Comparison of ENCODE assay signal across 12 cellular contexts in genomic region chr20:32052792-32053362, GRCh38. TPM values are rescaled to one million over a fixed set of nuclear protein-coding genes. Genes with fewer than 3 reads are reported as not detected.
A peak's percentile ranks its signal among the peaks of the same experiment; 100 is the strongest.
DNase-seq lines count a peak whose midpoint lies in the region; ATAC-seq and TF ChIP-seq lines count a peak whose summit lies in the region.
"Had no signal": no experiment of that assay in that cellular context is flagged by ENCODE, and none has a peak within 500 bp of the region (broad histone marks: within the 10 kb centered on the region; RNA-seq: fewer than 3 reads in every experiment).

No MANE protein-coding gene starts in this region.

- intact Hi-C loops in CD8-positive, alpha-beta T cell (cut with DNase I, micrococcal nuclease), result no loop called here
- intact Hi-C loops in IMR-90 (cut with micrococcal nuclease), result no loop called here
- intact Hi-C loops in naive thymus-derived CD4-positive, alpha-beta T cell (cut with micrococcal nuclease), result no loop called here
- intact Hi-C loops in activated CD8-positive, alpha-beta T cell treated with anti-CD3 and anti-CD28 coated beads for 36 hours (cut with micrococcal nuclease), result no loop called here

- H3K9me3 ChIP-seq in CD8-positive, alpha-beta T cell (ENCODE audit: low read length), result no peaks in the 10 kb centered on the region
- H3K9me3 ChIP-seq in IMR-90 (ENCODE audit: control insufficient read depth, insufficient read depth, low read length), result peaks cover 7% of the 10 kb centered on the region
- H3K9me3 ChIP-seq in naive thymus-derived CD4-positive, alpha-beta T cell (ENCODE audit: control insufficient read depth in 2 of 3, low read length in 3 of 3), result no peaks in the 10 kb centered on the region

- no peak overlapping the region for H3K18ac ChIP-seq in IMR-90 (ENCODE audit: low read depth, low read length)

- no peak overlapping the region for H4K91ac ChIP-seq in IMR-90 (ENCODE audit: insufficient read depth, low read depth, low read length)

- H2AFZ ChIP-seq in IMR-90 (replicated peaks; ENCODE audit: low read length, poor library complexity), result peak overlapping the region; percentile 39

- H3K4me3 Mint-ChIP-seq in CD8-positive, alpha-beta T cell, result peak overlapping the region; percentile 45
- peak overlapping the region; percentile 6 to 83 (median 56) for H3K4me3 Mint-ChIP-seq in naive thymus-derived CD4-positive, alpha-beta T cell
- no peak overlapping the region for H3K4me3 Mint-ChIP-seq in activated CD8-positive, alpha-beta T cell treated with anti-CD3 and anti-CD28 coated beads for 36 hours

- H3K4me3 ChIP-seq in CD8-positive, alpha-beta T cell (ENCODE audit: low read depth, low read length), result no peak overlapping the region
- H3K4me3 ChIP-seq in IMR-90 (ENCODE audit: insufficient read depth, low read depth, low read length), result no peak overlapping the region
- no peak overlapping the region for H3K4me3 ChIP-seq in naive thymus-derived CD4-positive, alpha-beta T cell (ENCODE audit: low read length)

- TF ChIP-seq CTCF in CD8-positive, alpha-beta T cell (IDR thresholded peaks at IDR 0.05), result no peak
- TF ChIP-seq CTCF in IMR-90 (conservative IDR thresholded peaks at IDR 0.05; ENCODE audit: low read depth, low read length), result no peak
- no peak for TF ChIP-seq CTCF in activated CD8-positive, alpha-beta T cell treated with anti-CD3 and anti-CD28 coated beads for 36 hours (IDR thresholded peaks at IDR 0.05)

- 0% methylated on average over 3 of the region's 22 CpGs; no CpG with 5 or more reads in 1 of the 2 experiments for WGBS in IMR-90 (ENCODE audit: extremely low coverage in 2 of 2, insufficient read length in 1 of 2), 2 experiments

- H3K9me3 Mint-ChIP-seq in CD8-positive, alpha-beta T cell, result no peaks in the 10 kb centered on the region
- H3K9me3 Mint-ChIP-seq in naive thymus-derived CD4-positive, alpha-beta T cell, result peaks cover 0 to 5% (median 0%) of the 10 kb centered on the region in 11 donors
- no peaks in the 10 kb centered on the region for H3K9me3 Mint-ChIP-seq in activated CD8-positive, alpha-beta T cell treated with anti-CD3 and anti-CD28 coated beads for 36 hours

- POLR2A ChIA-PET in CD8-positive, alpha-beta T cell (lab: Charles Lee), result no interaction called here
- POLR2A ChIA-PET in IMR-90 (lab: Charles Lee; ENCODE audit: unreplicated experiment), result no interaction called here
- POLR2A ChIA-PET in naive thymus-derived CD4-positive, alpha-beta T cell (lab: Charles Lee), result no interaction called here
- POLR2A ChIA-PET in activated CD8-positive, alpha-beta T cell treated with anti-CD3 and anti-CD28 coated beads for 36 hours (lab: Charles Lee), result no interaction called here

- H3K9ac ChIP-seq in IMR-90 (ENCODE audit: low read depth, low read length), result no peak overlapping the region

- H3K27ac Mint-ChIP-seq in CD8-positive, alpha-beta T cell, result no peak overlapping the region
- no peak overlapping the region for H3K27ac Mint-ChIP-seq in naive thymus-derived CD4-positive, alpha-beta T cell
- no peak overlapping the region for H3K27ac Mint-ChIP-seq in activated CD8-positive, alpha-beta T cell treated with anti-CD3 and anti-CD28 coated beads for 36 hours
- H3K27ac Mint-ChIP-seq: activated CD4-positive, alpha-beta T cell treated with anti-CD3 and anti-CD28 coated beads for 36 hours had no signal

- H3K14ac ChIP-seq in IMR-90 (replicated peaks; ENCODE audit: low read depth, low read length), result no peak overlapping the region

- no peak for TF ChIP-seq RAD21 in IMR-90 (IDR thresholded peaks at IDR 0.05; ENCODE audit: low read length)

- H2BK5ac ChIP-seq in IMR-90 (ENCODE audit: low read depth, low read length, poor library complexity, severe bottlenecking), result no peak overlapping the region

- dilution Hi-C loops in IMR-90 (cut with HindIII; ENCODE audit: low sequenced_read_pairs, unreplicated experiment), result no loop called here

- no peak for TF ChIP-seq POLR2A in IMR-90 (IDR thresholded peaks at IDR 0.05; ENCODE audit: low read depth, low read length)

- H3K23ac ChIP-seq in IMR-90 (ENCODE audit: low read depth, low read length), result no peak overlapping the region

- H3K4ac ChIP-seq in IMR-90 (ENCODE audit: low read depth, low read length), result no peak overlapping the region

- peaks cover 27% of the 10 kb centered on the region for H3K27me3 ChIP-seq in CD8-positive, alpha-beta T cell (ENCODE audit: insufficient read depth, low read length)
- H3K27me3 ChIP-seq in IMR-90 (ENCODE audit: control insufficient read depth, insufficient read depth, low read length), result peaks cover 62% of the 10 kb centered on the region
- peaks cover 8 to 13% of the 10 kb centered on the region in 2 donors for H3K27me3 ChIP-seq in naive thymus-derived CD4-positive, alpha-beta T cell (ENCODE audit: control insufficient read depth in 2 of 2, insufficient read depth in 2 of 2, low read length in 2 of 2)

- no peak overlapping the region for H3K4me2 ChIP-seq in IMR-90 (ENCODE audit: low read depth, low read length)

- no peaks in the 10 kb centered on the region for H3K36me3 ChIP-seq in CD8-positive, alpha-beta T cell (ENCODE audit: insufficient read depth, low read length)
- H3K36me3 ChIP-seq in IMR-90 (ENCODE audit: control insufficient read depth, insufficient read depth, low read length), result no peaks in the 10 kb centered on the region
- no peaks in the 10 kb centered on the region for H3K36me3 ChIP-seq in naive thymus-derived CD4-positive, alpha-beta T cell (ENCODE audit: control insufficient read depth in 2 of 3, insufficient read depth in 3 of 3, low read length in 3 of 3)

- BruUV-seq in IMR-90 (replicated peaks; lab: Mats Ljungman, UMichigan), result no TSS peak

- in situ Hi-C loops in IMR-90 (cut with MboI; ENCODE audit: low sequenced_read_pairs), result no loop called here

- no peak overlapping the region for H2BK120ac ChIP-seq in IMR-90 (ENCODE audit: low read depth, low read length)

- H3K56ac ChIP-seq in IMR-90 (ENCODE audit: extremely low read depth, insufficient read depth, low read length), result no peak overlapping the region

- H2AK9ac ChIP-seq in IMR-90 (replicated peaks; ENCODE audit: low read depth, low read length, poor library complexity), result no peak overlapping the region

- H2BK15ac ChIP-seq in IMR-90 (ENCODE audit: low read depth, low read length), result no peak overlapping the region

- H3K9me1 ChIP-seq in IMR-90 (ENCODE audit: insufficient read depth, low read length), result no peaks in the 10 kb centered on the region

- CTCF ChIA-PET in CD8-positive, alpha-beta T cell (lab: Charles Lee), result interaction anchor here (1.8 kb wide), 1 partner anchor 17 kb away, joined by 3 read pairs; no protein-coding TSS in a partner anchor
- CTCF ChIA-PET in IMR-90 (lab: Yijun Ruan, JAX), result no interaction called here
- CTCF ChIA-PET in naive thymus-derived CD4-positive, alpha-beta T cell (lab: Charles Lee), result no interaction called here
- CTCF ChIA-PET in activated CD8-positive, alpha-beta T cell treated with anti-CD3 and anti-CD28 coated beads for 36 hours (lab: Charles Lee), result interaction anchor here (2.3 kb wide), 1 partner anchor 21 kb away, joined by 7 read pairs; no protein-coding TSS in a partner anchor

- ATAC-seq in CD8-positive, alpha-beta T cell, result no peak
- ATAC-seq in IMR-90 (ENCODE audit: low read depth) (no peak), esophagus mucosa (peak; percentile 36), GM18861 (IDR thresholded peaks at IDR 0.05; ENCODE audit: unreplicated experiment) (no peak)
- peak; percentile 79 for ATAC-seq in naive thymus-derived CD4-positive, alpha-beta T cell
- no peak for ATAC-seq in activated CD8-positive, alpha-beta T cell treated with anti-CD3 and anti-CD28 coated beads for 36 hours

- H3K4me1 ChIP-seq in CD8-positive, alpha-beta T cell (ENCODE audit: insufficient read depth, low read length), result peaks cover 21% of the 10 kb centered on the region
- no peaks in the 10 kb centered on the region for H3K4me1 ChIP-seq in IMR-90 (ENCODE audit: control insufficient read depth, insufficient read depth, low read length)
- peaks cover 7 to 18% of the 10 kb centered on the region in 2 donors for H3K4me1 ChIP-seq in naive thymus-derived CD4-positive, alpha-beta T cell (ENCODE audit: control insufficient read depth in 2 of 2, insufficient read depth in 2 of 2, low read length in 2 of 2)

- DNase-seq in CD8-positive, alpha-beta T cell, result no peak
- no peak for DNase-seq in IMR-90
- DNase-seq in naive thymus-derived CD4-positive, alpha-beta T cell, result no peak
- DNase-seq in OCI-M1 (lab: John Stamatoyannopoulos, UW), result no peak
- no peak for DNase-seq in activated CD8-positive, alpha-beta T cell treated with anti-CD3 and anti-CD28 coated beads for 36 hours
- no peak for DNase-seq in stimulated activated CD8-positive, alpha-beta memory T cell treated with anti-CD3 and anti-CD28 coated beads, Interleukin-4, amount 100 ng/mL, for 48 hours
- DNase-seq: dermis blood vessel endothelial cell, NCI-H1694 treated with DMSO at 0.1 percent for 48 hours had no signal

- no peaks in the 10 kb centered on the region for H3K79me1 ChIP-seq in IMR-90 (ENCODE audit: low read depth in 1 of 2, low read length in 2 of 2)

- no peak overlapping the region for H4K8ac ChIP-seq in IMR-90 (ENCODE audit: low read depth in 2 of 2, low read length in 2 of 2)

- H2AK5ac ChIP-seq in IMR-90 (ENCODE audit: low read depth, low read length), result no peak overlapping the region

- H4K20me1 ChIP-seq in IMR-90 (ENCODE audit: insufficient read depth, low read length), result no peaks in the 10 kb centered on the region

- peaks cover 16% of the 10 kb centered on the region for H3K4me1 Mint-ChIP-seq in CD8-positive, alpha-beta T cell (ENCODE audit: low read depth)
- peaks cover 11 to 22% (median 16%) of the 10 kb centered on the region in 7 donors for H3K4me1 Mint-ChIP-seq in naive thymus-derived CD4-positive, alpha-beta T cell
- peaks cover 15% of the 10 kb centered on the region for H3K4me1 Mint-ChIP-seq in activated CD8-positive, alpha-beta T cell treated with anti-CD3 and anti-CD28 coated beads for 36 hours (ENCODE audit: low read depth)

- H3K36me3 Mint-ChIP-seq in CD8-positive, alpha-beta T cell, result no peaks in the 10 kb centered on the region
- peaks cover 0 to 5% (median 0%) of the 10 kb centered on the region in 5 donors for H3K36me3 Mint-ChIP-seq in naive thymus-derived CD4-positive, alpha-beta T cell
- no peaks in the 10 kb centered on the region for H3K36me3 Mint-ChIP-seq in activated CD8-positive, alpha-beta T cell treated with anti-CD3 and anti-CD28 coated beads for 36 hours (ENCODE audit: low read depth)

- peaks cover 65% of the 10 kb centered on the region for H3K27me3 Mint-ChIP-seq in CD8-positive, alpha-beta T cell (ENCODE audit: low read depth)
- H3K27me3 Mint-ChIP-seq in naive thymus-derived CD4-positive, alpha-beta T cell, result peaks cover 57 to 66% (median 58%) of the 10 kb centered on the region in 5 donors
- peaks cover 44% of the 10 kb centered on the region for H3K27me3 Mint-ChIP-seq in activated CD8-positive, alpha-beta T cell treated with anti-CD3 and anti-CD28 coated beads for 36 hours

- no peak overlapping the region for H3K27ac ChIP-seq in CD8-positive, alpha-beta T cell (ENCODE audit: low read depth, low read length)
- no peak overlapping the region for H3K27ac ChIP-seq in IMR-90 (ENCODE audit: insufficient read depth, low read length)
- H3K27ac ChIP-seq in naive thymus-derived CD4-positive, alpha-beta T cell (ENCODE audit: low read depth, low read length), result no peak overlapping the region

- no peak overlapping the region for H2BK20ac ChIP-seq in IMR-90 (ENCODE audit: low read depth, low read length)

- H4K5ac ChIP-seq in IMR-90 (ENCODE audit: low read depth, low read length), result no peak overlapping the region

RNA-seq across cellular contexts. Expression of gene HCK, which starts 0.8 kb away (rescaled TPM):
- under 1 TPM; 0.14 to 0.44 TPM for total RNA-seq in CD8-positive, alpha-beta T cell
- total RNA-seq in IMR-90 (2012; rRNA removed), result not detected in 2 replicates
- polyA plus RNA-seq in IMR-90 (2012; rRNA removed), result not detected in 2 replicates
- not detected in 2 replicates for polyA plus RNA-seq in IMR-90 (2012; cell fraction: cytosol; rRNA removed)
- polyA plus RNA-seq in IMR-90 (2012; cell fraction: nucleus; rRNA removed; ENCODE audit: low replicate concordance), result not detected in 2 replicates
- total RNA-seq in esophagus mucosa, result 2.9 TPM
- 100 to 1,000 TPM in 1 of 5 experiments, 10 to 100 TPM in 1, 1 to 10 TPM in 2, under 1 TPM in 1; 0.51 to 129 (median 1.9) TPM for total RNA-seq in naive thymus-derived CD4-positive, alpha-beta T cell
- under 1 TPM; 0.09 to 0.46 TPM for polyA plus RNA-seq in naive thymus-derived CD4-positive, alpha-beta T cell
- not detected for total RNA-seq in activated CD8-positive, alpha-beta T cell treated with anti-CD3 and anti-CD28 coated beads for 36 hours
- total RNA-seq: activated CD4-positive, alpha-beta T cell treated with anti-CD3 and anti-CD28 coated beads for 36 hours; Daoy; dermis blood vessel endothelial cell had no signal

RNA-seq across cellular contexts. Expression of gene CCM2L, which starts 42.6 kb away (rescaled TPM):
- not detected for total RNA-seq in CD8-positive, alpha-beta T cell
- total RNA-seq in IMR-90 (2012; rRNA removed) (not detected in 2 replicates), esophagus mucosa (1.2 TPM)
- not detected in 2 replicates for polyA plus RNA-seq in IMR-90 (2012; rRNA removed)
- not detected in 2 replicates for polyA plus RNA-seq in IMR-90 (2012; cell fraction: cytosol; rRNA removed)
- polyA plus RNA-seq in IMR-90 (2012; cell fraction: nucleus; rRNA removed; ENCODE audit: low replicate concordance), result not detected in 2 replicates
- total RNA-seq in naive thymus-derived CD4-positive, alpha-beta T cell, result not detected
- not detected for polyA plus RNA-seq in naive thymus-derived CD4-positive, alpha-beta T cell
- total RNA-seq in activated CD8-positive, alpha-beta T cell treated with anti-CD3 and anti-CD28 coated beads for 36 hours, result not detected
- total RNA-seq: activated CD4-positive, alpha-beta T cell treated with anti-CD3 and anti-CD28 coated beads for 36 hours had no signal

RNA-seq across cellular contexts. Expression of gene TM9SF4, which starts 56.6 kb away (rescaled TPM):
- total RNA-seq in CD8-positive, alpha-beta T cell, result 10 to 100 TPM; 27.5 to 29.2 TPM
- total RNA-seq in IMR-90 (2012; rRNA removed) (31.1 and 35.3 TPM in 2 replicates), esophagus mucosa (42.4 TPM)
- 59.1 and 62.0 TPM in 2 replicates for polyA plus RNA-seq in IMR-90 (2012; rRNA removed)
- 32.6 and 42.6 TPM in 2 replicates for polyA plus RNA-seq in IMR-90 (2012; cell fraction: cytosol; rRNA removed)
- 54.6 and 63.8 TPM in 2 replicates for polyA plus RNA-seq in IMR-90 (2012; cell fraction: nucleus; rRNA removed; ENCODE audit: low replicate concordance)
- total RNA-seq in naive thymus-derived CD4-positive, alpha-beta T cell, result 10 to 100 TPM; 35.2 to 61.0 (median 41.5) TPM
- 10 to 100 TPM; 31.2 to 48.0 TPM for polyA plus RNA-seq in naive thymus-derived CD4-positive, alpha-beta T cell
- total RNA-seq in activated CD8-positive, alpha-beta T cell treated with anti-CD3 and anti-CD28 coated beads for 36 hours, result 10 to 100 TPM; 36.5 to 39.5 TPM

Comparison
In these comparisons a context has a peak if more than half of its experiments do, and no peak if none do; other contexts are left out.
1. ATAC-seq: peak in esophagus mucosa (single experiment) and naive thymus-derived CD4-positive, alpha-beta T cell (single experiment); none in CD8-positive, alpha-beta T cell (single experiment), IMR-90 (single experiment), activated CD8-positive, alpha-beta T cell treated with anti-CD3 and anti-CD28 coated beads for 36 hours (single experiment) and GM18861 (single experiment).
2. CTCF ChIA-PET loops: an anchor here in CD8-positive, alpha-beta T cell (1.8 kb wide) and activated CD8-positive, alpha-beta T cell treated with anti-CD3 and anti-CD28 coated beads for 36 hours (2.3 kb wide); none called in IMR-90 and naive thymus-derived CD4-positive, alpha-beta T cell.